In the genomic region with DNA sequence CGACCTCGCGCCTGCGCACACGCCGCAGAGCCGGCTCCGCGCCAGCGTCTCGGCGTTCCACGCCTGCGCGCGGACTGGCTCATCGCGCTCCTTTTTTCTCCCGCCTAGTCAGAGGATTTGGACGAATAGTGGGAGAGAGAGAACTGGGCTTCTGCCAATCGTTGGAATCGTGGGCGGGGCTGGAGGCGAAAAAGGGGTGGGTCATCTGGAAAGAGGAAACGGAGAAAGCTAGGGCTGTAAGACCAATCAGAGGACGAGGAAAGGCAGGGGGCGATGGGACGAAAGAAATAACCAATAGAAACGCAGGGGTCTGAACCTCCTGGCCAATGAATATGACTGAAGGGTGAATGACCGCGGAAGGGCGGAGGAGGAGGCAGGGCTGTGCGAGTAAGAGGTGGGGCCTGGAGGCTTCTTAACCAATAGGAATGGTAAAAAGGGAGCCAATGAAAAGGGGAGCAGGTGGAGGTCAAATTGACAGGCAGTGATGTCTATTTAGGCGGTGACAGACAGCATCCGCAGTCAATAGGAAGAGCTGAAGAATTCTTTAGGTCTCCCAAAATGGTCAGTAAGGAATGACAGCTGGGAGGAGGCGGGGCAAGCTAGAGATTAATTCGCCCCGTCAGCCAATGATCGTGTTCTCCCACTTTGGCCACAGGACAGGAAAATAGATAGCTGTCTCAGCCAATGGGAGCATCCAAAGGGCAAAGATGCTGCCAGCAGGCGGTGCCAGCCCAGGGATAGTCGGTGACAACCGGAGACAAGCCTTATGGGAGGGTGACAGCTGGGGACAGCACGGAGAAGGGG, we compare ENCODE assay signal across 8 cellular contexts. TPM values are rescaled to one million over a fixed set of nuclear protein-coding genes. Genes with fewer than 3 reads are reported as not detected.
DNase-seq lines count a peak whose midpoint lies in the region; ATAC-seq, FAIRE-seq and TF ChIP-seq lines count a peak whose summit lies in the region.

A gene with protein sequence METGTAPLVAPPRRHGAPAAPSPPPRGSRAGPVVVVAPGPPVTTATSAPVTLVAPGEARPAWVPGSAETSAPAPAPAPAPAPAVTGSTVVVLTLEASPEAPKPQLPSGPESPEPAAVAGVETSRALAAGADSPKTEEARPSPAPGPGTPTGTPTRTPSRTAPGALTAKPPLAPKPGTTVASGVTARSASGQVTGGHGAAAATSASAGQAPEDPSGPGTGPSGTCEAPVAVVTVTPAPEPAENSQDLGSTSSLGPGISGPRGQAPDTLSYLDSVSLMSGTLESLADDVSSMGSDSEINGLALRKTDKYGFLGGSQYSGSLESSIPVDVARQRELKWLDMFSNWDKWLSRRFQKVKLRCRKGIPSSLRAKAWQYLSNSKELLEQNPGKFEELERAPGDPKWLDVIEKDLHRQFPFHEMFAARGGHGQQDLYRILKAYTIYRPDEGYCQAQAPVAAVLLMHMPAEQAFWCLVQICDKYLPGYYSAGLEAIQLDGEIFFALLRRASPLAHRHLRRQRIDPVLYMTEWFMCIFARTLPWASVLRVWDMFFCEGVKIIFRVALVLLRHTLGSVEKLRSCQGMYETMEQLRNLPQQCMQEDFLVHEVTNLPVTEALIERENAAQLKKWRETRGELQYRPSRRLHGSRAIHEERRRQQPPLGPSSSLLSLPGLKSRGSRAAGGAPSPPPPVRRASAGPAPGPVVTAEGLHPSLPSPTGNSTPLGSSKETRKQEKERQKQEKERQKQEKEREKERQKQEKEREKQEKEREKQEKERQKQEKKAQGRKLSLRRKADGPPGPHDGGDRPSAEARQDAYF (minus strand): TSS at position 51 of the 804 bp plus-strand sequence. CDS start 311 bp downstream, outside the sequence.

- ATAC-seq in GM19023 (IDR thresholded peaks at IDR 0.05; ENCODE audit: unreplicated experiment) (peak; percentile 84), HG03342 (IDR thresholded peaks at IDR 0.05; ENCODE audit: unreplicated experiment) (peak; percentile 77)

- peak; percentile 98 for FAIRE-seq in small intestine (lab: Jason Lieb, UNC)

- H3K36me3 ChIP-seq in small intestine (ENCODE audit: control insufficient read depth in 2 of 2, insufficient read depth in 2 of 2, low read length in 2 of 2) = peaks cover 0 to under 1% of the 10 kb centered on the region in 2 donors

- H3K27ac ChIP-seq in AG04450 (ENCODE audit: low read depth, low read length) (peak within 1 kb of the TSS; percentile 52), small intestine (ENCODE audit: low read depth in 1 of 2, low read length in 1 of 2) (peak within 1 kb of the TSS; percentile 82 to 89)

- no peaks in the 10 kb centered on the region for H3K4me1 ChIP-seq in small intestine (ENCODE audit: control insufficient read depth in 2 of 2, insufficient read depth in 1 of 2, low read depth in 1 of 2, low read length in 1 of 2)

- H3K4me3 ChIP-seq in AG04450 (ENCODE audit: low read depth, low read length) = peak within 1 kb of the TSS; percentile 85
- peak within 1 kb of the TSS; percentile 77 to 93 for H3K4me3 ChIP-seq in small intestine (ENCODE audit: low read depth in 1 of 2, low read length in 2 of 2)

- POLR2A ChIA-PET in AG04450 (lab: Yijun Ruan, JAX) = interaction anchor here (0.6 to 1.6 kb wide), 9 partner anchors 16 to 1393 kb away, joined by 3 to 9 read pairs (median 3); a partner anchor contains a TSS

- 0 to 1% (median 1%) methylated on average over 40 to 43 of the region's 43 CpGs for WGBS in small intestine, 3 donors

- CTCF ChIA-PET in AG04450 (lab: Charles Lee) = interaction anchor here (0.7 to 1.5 kb wide), 5 partner anchors 25 to 245 kb away, joined by 3 to 9 read pairs (median 3); a partner anchor contains a TSS

- no peaks in the 10 kb centered on the region; the same call in 1 of the 2 replicates for H3K9me3 ChIP-seq in AG04450 (ENCODE audit: control insufficient read depth, insufficient read depth, low read length)
- no peaks in the 10 kb centered on the region for H3K9me3 ChIP-seq in small intestine (ENCODE audit: control insufficient read depth, low read depth)

- peak; percentile 36 for TF ChIP-seq CTCF in AG04450 (IDR thresholded peaks at IDR 0.05; ENCODE audit: low read depth, low read length)

- H3K27me3 ChIP-seq in AG04450 (ENCODE audit: control insufficient read depth, insufficient read depth, low read length) = no peaks in the 10 kb centered on the region
- no peaks in the 10 kb centered on the region for H3K27me3 ChIP-seq in small intestine (ENCODE audit: control insufficient read depth in 2 of 2, insufficient read depth in 2 of 2, low read length in 2 of 2)

- DNase-seq in AG04450 (ENCODE audit: low read depth, low spot score) = peak; percentile 100
- peak; percentile 100 for DNase-seq in NCI-H345 treated with DMSO at 0.1 percent for 48 hours (lab: John Stamatoyannopoulos, UW; ENCODE audit: unreplicated experiment)
- peak; percentile 99 for DNase-seq in activated CD4-positive, CD25-positive, alpha-beta regulatory T cell treated with anti-CD3 and anti-CD28 coated beads, Interleukin-2, amount 50 U/mL, for 16 hours (ENCODE audit: low read depth, low spot score)
- peak; percentile 100 for DNase-seq in central memory CD4-positive, alpha-beta T cell
- peak; percentile 97 for DNase-seq in iPS-NIHi7 (ENCODE audit: extremely low spot score)
- DNase-seq in small intestine = peak; percentile 100

RNA-seq across cellular contexts. Expression of the gene that starts here (rescaled TPM):
- 12.0 and 14.8 TPM in 2 replicates for polyA plus RNA-seq in AG04450 (2011; rRNA removed)
- 16.8 and 18.3 TPM in 2 replicates for polyA minus RNA-seq in AG04450 (2011; rRNA and poly(A)+ RNA removed)
- 10 to 100 TPM; 30.8 to 46.1 (median 43.0) TPM for polyA plus RNA-seq in small intestine

Comparison
In these comparisons a context has a peak if more than half of its experiments do, and no peak if none do; other contexts are left out.
1. Peak in every context shown above with its lines: DNase-seq, ATAC-seq, H3K4me3 ChIP-seq and H3K27ac ChIP-seq.